ENCODE assay signal across 13 cellular contexts in genomic region chr2:42980764-42981416, GRCh38.
"Had no signal": no experiment of that assay in that cellular context is flagged by ENCODE, and none has a peak within 500 bp of the region (broad histone marks: within the 10 kb centered on the region; RNA-seq: fewer than 3 reads in every experiment).

No MANE protein-coding gene starts in this region.

- H3K4me1 Mint-ChIP-seq: natural killer cell had no signal

- H3K4me3 ChIP-seq: adrenal gland, cardiac muscle cell, stomach, thoracic aorta had no signal

- ATAC-seq: natural killer cell had no signal

- H3K9me3 Mint-ChIP-seq: activated naive CD4-positive, alpha-beta T cell treated with anti-CD3 and anti-CD28 coated beads, Interleukin-2, amount 10 ng/mL, durations not matched to agents 7 days and 5 days; natural killer cell; T-helper 2 cell treated with Interferon-gamma antibody and Interleukin-4, amounts not matched to agents 5 μg/mL and 100 μg/mL, for 36 hours had no signal

- H3K36me3 ChIP-seq: adrenal gland, cardiac muscle cell, stomach, thoracic aorta had no signal

- H3K27ac Mint-ChIP-seq: activated naive CD4-positive, alpha-beta T cell treated with anti-CD3 and anti-CD28 coated beads, Interleukin-2, amount 10 ng/mL, durations not matched to agents 7 days and 5 days; natural killer cell; T-helper 2 cell treated with Interferon-gamma antibody and Interleukin-4, amounts not matched to agents 5 μg/mL and 100 μg/mL, for 36 hours had no signal

- H3K4me3 Mint-ChIP-seq: activated naive CD4-positive, alpha-beta T cell treated with anti-CD3 and anti-CD28 coated beads, Interleukin-2, amount 10 ng/mL, durations not matched to agents 7 days and 5 days; natural killer cell; T-helper 2 cell treated with Interferon-gamma antibody and Interleukin-4, amounts not matched to agents 5 μg/mL and 100 μg/mL, for 36 hours had no signal

- DNase-seq: activated CD4-positive, CD25-positive, alpha-beta regulatory T cell; activated naive CD4-positive, alpha-beta T cell treated with anti-CD3 and anti-CD28 coated beads, Interleukin-2, amount 10 ng/mL, durations not matched to agents 7 days and 5 days; activated T-cell treated with anti-CD3 and anti-CD28 coated beads for 4 hours; adrenal gland; islet precursor cell; natural killer cell; stimulated activated CD4-positive, alpha-beta T cell treated with anti-CD3 and anti-CD28 coated beads, Interleukin-12 subunit alpha, Interleukin-12 subunit beta, amount 100 ng/mL, for 4 hours; stimulated activated CD4-positive, alpha-beta T cell treated with anti-CD3 and anti-CD28 coated beads, Interleukin-2, amount 100 ng/mL, for 24 hours; stomach; SW 1271 had no signal

- H3K27ac ChIP-seq: adrenal gland, cardiac muscle cell, thoracic aorta had no signal

- H3K4me1 ChIP-seq: adrenal gland had no signal

- H3K9me3 ChIP-seq: adrenal gland, stomach, thoracic aorta had no signal

- H3K27me3 ChIP-seq: adrenal gland, cardiac muscle cell, stomach had no signal

- H3K36me3 Mint-ChIP-seq: activated naive CD4-positive, alpha-beta T cell treated with anti-CD3 and anti-CD28 coated beads, Interleukin-2, amount 10 ng/mL, durations not matched to agents 7 days and 5 days; natural killer cell had no signal
